ENCODE assay signal across 8 cellular contexts in genomic region chr19:14248578-14249011, GRCh38. TPM values are rescaled to one million over a fixed set of nuclear protein-coding genes. Genes with fewer than 3 reads are reported as not detected.
DNase-seq lines count a peak whose midpoint lies in the region; ATAC-seq and TF ChIP-seq lines count a peak whose summit lies in the region.

No MANE protein-coding gene starts in this region.

- intact Hi-C loops in activated naive CD4-positive, alpha-beta T cell treated with anti-CD3 and anti-CD28 coated beads for 36 hours (cut with micrococcal nuclease): no loop called here
- intact Hi-C loops in left ventricle myocardium inferior (cut with micrococcal nuclease): no loop called here

- no peaks in the 10 kb centered on the region for H3K9me3 Mint-ChIP-seq in activated naive CD4-positive, alpha-beta T cell treated with anti-CD3 and anti-CD28 coated beads for 36 hours
- H3K9me3 Mint-ChIP-seq in progenitor cell of endocrine pancreas (ENCODE audit: low read depth): no peaks in the 10 kb centered on the region

- CTCF ChIA-PET in activated naive CD4-positive, alpha-beta T cell treated with anti-CD3 and anti-CD28 coated beads for 36 hours (lab: Charles Lee): no interaction called here

- no peak overlapping the region for H3K27ac ChIP-seq in left ventricle myocardium inferior (replicated peaks)

- peaks cover 19% of the 10 kb centered on the region for H3K4me1 ChIP-seq in left ventricle myocardium inferior

- H3K27ac Mint-ChIP-seq in activated naive CD4-positive, alpha-beta T cell treated with anti-CD3 and anti-CD28 coated beads for 36 hours: peak overlapping the region; percentile 69
- H3K27ac Mint-ChIP-seq in progenitor cell of endocrine pancreas: peak overlapping the region; percentile 49

- H3K4me3 Mint-ChIP-seq in activated naive CD4-positive, alpha-beta T cell treated with anti-CD3 and anti-CD28 coated beads for 36 hours: peak overlapping the region; percentile 61
- H3K4me3 Mint-ChIP-seq in progenitor cell of endocrine pancreas (ENCODE audit: low read depth): peak overlapping the region; percentile 66

- H3K27me3 ChIP-seq in GM06990 (replicated peaks; ENCODE audit: control insufficient read depth, insufficient read depth, low read length) (no peaks in the 10 kb centered on the region), left ventricle myocardium inferior (ENCODE audit: low read depth) (peaks cover 61% of the 10 kb centered on the region)

- TF ChIP-seq CTCF in GM06990 (IDR thresholded peaks at IDR 0.05; ENCODE audit: insufficient read depth, low read length, poor library complexity, severe bottlenecking) (no peak), left ventricle myocardium inferior (IDR thresholded peaks at IDR 0.05; ENCODE audit: borderline replicate concordance) (no peak), progenitor cell of endocrine pancreas (IDR thresholded peaks at IDR 0.05; ENCODE audit: unreplicated experiment) (no peak)

- H3K27me3 Mint-ChIP-seq in activated naive CD4-positive, alpha-beta T cell treated with anti-CD3 and anti-CD28 coated beads for 36 hours (ENCODE audit: low read depth): no peaks in the 10 kb centered on the region
- peaks cover 3% of the 10 kb centered on the region for H3K27me3 Mint-ChIP-seq in progenitor cell of endocrine pancreas

- peaks cover 9% of the 10 kb centered on the region for H3K4me1 Mint-ChIP-seq in activated naive CD4-positive, alpha-beta T cell treated with anti-CD3 and anti-CD28 coated beads for 36 hours (ENCODE audit: low read depth)
- peaks cover 1% of the 10 kb centered on the region for H3K4me1 Mint-ChIP-seq in progenitor cell of endocrine pancreas (ENCODE audit: low read depth)

- no peaks in the 10 kb centered on the region for H3K9me3 ChIP-seq in left ventricle myocardium inferior (replicated peaks)

- ATAC-seq in HG02623 (IDR thresholded peaks at IDR 0.05; ENCODE audit: unreplicated experiment) (no peak), HG02798 (IDR thresholded peaks at IDR 0.05; ENCODE audit: poor library complexity, unreplicated experiment) (no peak), HG02852 (IDR thresholded peaks at IDR 0.05; ENCODE audit: unreplicated experiment) (no peak)

- DNase-seq in GM06990 (ENCODE audit: extremely low read depth, insufficient read length) (no peak), NCI-H774 (lab: John Stamatoyannopoulos, UW) (peak; percentile 12), left ventricle myocardium inferior (peak; percentile 18), progenitor cell of endocrine pancreas (ENCODE audit: low spot score, unreplicated experiment) (peak; percentile 58)
- DNase-seq in activated naive CD4-positive, alpha-beta T cell treated with anti-CD3 and anti-CD28 coated beads for 36 hours: peak; percentile 61

- H3K36me3 ChIP-seq in GM06990 (ENCODE audit: control insufficient read depth, insufficient read depth, low read length) (no peaks in the 10 kb centered on the region), left ventricle myocardium inferior (no peaks in the 10 kb centered on the region)

- H3K4me3 ChIP-seq in GM06990 (replicated peaks; ENCODE audit: low read depth, low read length): peak overlapping the region; percentile 17
- H3K4me3 ChIP-seq in left ventricle myocardium inferior: peak overlapping the region; percentile 68

- H3K36me3 Mint-ChIP-seq in activated naive CD4-positive, alpha-beta T cell treated with anti-CD3 and anti-CD28 coated beads for 36 hours (ENCODE audit: low read depth): no peaks in the 10 kb centered on the region
- no peaks in the 10 kb centered on the region for H3K36me3 Mint-ChIP-seq in progenitor cell of endocrine pancreas (ENCODE audit: insufficient read depth)

RNA-seq across cellular contexts. Expression of gene ADGRL1, which starts 42.6 kb away (rescaled TPM):
- 10 to 100 TPM; 13.5 to 14.6 TPM for total RNA-seq in activated naive CD4-positive, alpha-beta T cell treated with anti-CD3 and anti-CD28 coated beads for 36 hours
- 16.1 TPM for total RNA-seq in left ventricle myocardium inferior
- 54.6 and 55.3 TPM in 2 replicates for total RNA-seq in progenitor cell of endocrine pancreas
